ENCODE assay signal across 9 cellular contexts in genomic region chr17:1762233-1762905, GRCh38. TPM values are rescaled to one million over a fixed set of nuclear protein-coding genes. Genes with fewer than 3 reads are reported as not detected.
DNase-seq lines count a peak whose midpoint lies in the region; ATAC-seq and TF ChIP-seq lines count a peak whose summit lies in the region.
"Had no signal": no experiment of that assay in that cellular context is flagged by ENCODE, and none has a peak within 500 bp of the region (broad histone marks: within the 10 kb centered on the region; RNA-seq: fewer than 3 reads in every experiment).

No MANE protein-coding gene starts in this region.

- intact Hi-C loops in Panc1 (cut with micrococcal nuclease; ENCODE audit: unreplicated experiment) (no loop called here), esophagus muscularis mucosa (cut with DNase I) (no loop called here)

- POLR2A ChIA-PET in Panc1 (lab: Charles Lee): no interaction called here

- H3K27ac ChIP-seq in Panc1 (ENCODE audit: low read length) (no peak overlapping the region; the same call in 1 of the 2 replicates), esophagus muscularis mucosa (replicated peaks in 1 of 4) (peak overlapping the region; percentile 77 to 81 (median 80)), neuronal stem cell (replicated peaks; ENCODE audit: low read length) (peak overlapping the region; percentile 53)

- peak; percentile 38 for DNase-seq in BE2C
- no peak for DNase-seq in Panc1 (ENCODE audit: low read depth, low spot score)
- no peak for DNase-seq in esophagus muscularis mucosa (ENCODE audit: extremely low spot score)
- DNase-seq in neuronal stem cell (ENCODE audit: low spot score): no peak
- DNase-seq in G401 (ENCODE audit: low spot score): no peak
- no peak for DNase-seq in stimulated activated CD4-positive, alpha-beta T cell treated with anti-CD3 and anti-CD28 coated beads, Interleukin-12 subunit alpha, Interleukin-12 subunit beta, amount 100 ng/mL, for 4 hours
- no peak for DNase-seq in inferior parietal cortex (ENCODE audit: extremely low spot score)
- DNase-seq: NCI-H2171 had no signal

- H4K8ac ChIP-seq in neuronal stem cell (ENCODE audit: low read depth, low read length): peak overlapping the region; percentile 43

- H3K79me1 ChIP-seq in neuronal stem cell (ENCODE audit: low read depth, low read length): peaks cover 2% of the 10 kb centered on the region

- no peaks in the 10 kb centered on the region for H3K9me3 ChIP-seq in BE2C
- H3K9me3 ChIP-seq in Panc1 (ENCODE audit: control insufficient read depth, insufficient read depth, low read depth, low read length): no peaks in the 10 kb centered on the region
- H3K9me3 ChIP-seq in esophagus muscularis mucosa: no peaks in the 10 kb centered on the region
- no peaks in the 10 kb centered on the region for H3K9me3 ChIP-seq in neuronal stem cell (replicated peaks in 1 of 2; ENCODE audit: control insufficient read depth in 2 of 2, insufficient read depth in 1 of 2, low read depth in 1 of 2, low read length in 2 of 2)

- peak overlapping the region; percentile 74 for H3K9ac ChIP-seq in neuronal stem cell (ENCODE audit: low read depth, low read length, poor library complexity)

- peak overlapping the region; percentile 96 for H2BK15ac ChIP-seq in neuronal stem cell (ENCODE audit: low read length)

- peak overlapping the region; percentile 38 for H3K14ac ChIP-seq in neuronal stem cell (ENCODE audit: low read length)

- peak; percentile 45 for TF ChIP-seq POLR2A in esophagus muscularis mucosa (IDR thresholded peaks at IDR 0.05; ENCODE audit: low read depth)

- no TSS peak for BruUV-seq in Panc1 (replicated peaks; lab: Mats Ljungman, UMichigan)

- H3K4ac ChIP-seq in neuronal stem cell (ENCODE audit: low read length): no peak overlapping the region

- H3K4me3 ChIP-seq in BE2C (ENCODE audit: low read depth, low read length) (peak overlapping the region; percentile 20; the same call in 1 of the 2 replicates), Panc1 (ENCODE audit: low read depth in 2 of 2, low read length in 2 of 2) (peak overlapping the region in 1 of 2 experiments; percentile 23; a peak in 1 of 4 replicates), esophagus muscularis mucosa (peak overlapping the region; percentile 48 to 57 (median 50)), neuronal stem cell (ENCODE audit: low read length in 2 of 2) (peak overlapping the region; percentile 38 to 73)

- H2BK12ac ChIP-seq in neuronal stem cell (ENCODE audit: low read length): peak overlapping the region; percentile 94

- peak overlapping the region; percentile 88 for H3K18ac ChIP-seq in neuronal stem cell (ENCODE audit: low read length)

- peak overlapping the region; percentile 95 for H2BK120ac ChIP-seq in neuronal stem cell (ENCODE audit: low read depth, low read length)

- in situ Hi-C loops in Panc1 (cut with HindIII; ENCODE audit: low pct_unique_long_range_greater_than_20kb, low sequenced_read_pairs): no loop called here
- in situ Hi-C loops in G401 (cut with HindIII; ENCODE audit: low sequenced_read_pairs): loop anchor here (5.0 kb wide), 1 partner anchor 45 kb away; no protein-coding TSS in a partner anchor

- peak overlapping the region; percentile 6 for H3K23ac ChIP-seq in neuronal stem cell (ENCODE audit: low read depth, low read length, poor library complexity)

- no peak for TF ChIP-seq CTCF in BE2C (IDR thresholded peaks at IDR 0.05; ENCODE audit: low read depth, low read length)
- TF ChIP-seq CTCF in Panc1 (IDR thresholded peaks at IDR 0.05): no peak
- TF ChIP-seq CTCF in esophagus muscularis mucosa (IDR thresholded peaks at IDR 0.05): no peak

- peak overlapping the region; percentile 74 for H3K4me2 ChIP-seq in neuronal stem cell (ENCODE audit: insufficient read depth, low read length, poor library complexity, severe bottlenecking)

- CTCF ChIA-PET in Panc1 (lab: Charles Lee): no interaction called here

- peak overlapping the region; percentile 85 for H2AFZ ChIP-seq in neuronal stem cell (ENCODE audit: low read length)

- H2BK5ac ChIP-seq in neuronal stem cell (ENCODE audit: low read length): peak overlapping the region; percentile 44

- TF ChIP-seq EP300 in esophagus muscularis mucosa (IDR thresholded peaks at IDR 0.05): no peak

- WGBS in esophagus muscularis mucosa: 74% methylated on average over 11 of the region's 21 CpGs
- WGBS in neuronal stem cell (ENCODE audit: extremely low coverage in 2 of 2, insufficient read length in 2 of 2, insufficient replicate concordance in 1 of 2), 2 donors: no CpG with 5 or more reads among the region's 21 CpGs

- peaks cover 16% of the 10 kb centered on the region for H3K4me1 ChIP-seq in BE2C
- peaks cover 9% of the 10 kb centered on the region for H3K4me1 ChIP-seq in Panc1 (ENCODE audit: control insufficient read depth, insufficient read depth, low read length)
- H3K4me1 ChIP-seq in esophagus muscularis mucosa: peaks cover 16 to 41% (median 38%) of the 10 kb centered on the region in 4 donors
- H3K4me1 ChIP-seq in neuronal stem cell (ENCODE audit: control insufficient read depth in 2 of 2, insufficient read depth in 1 of 2, low read depth in 1 of 2, low read length in 2 of 2): peaks cover 18 to 21% of the 10 kb centered on the region in 2 donors

- H4K91ac ChIP-seq in neuronal stem cell (ENCODE audit: low read depth, low read length, poor library complexity): no peak overlapping the region

- H3K36me3 ChIP-seq in BE2C: no peaks in the 10 kb centered on the region
- H3K36me3 ChIP-seq in Panc1 (ENCODE audit: control insufficient read depth, insufficient read depth, low read length): no peaks in the 10 kb centered on the region
- no peaks in the 10 kb centered on the region for H3K36me3 ChIP-seq in esophagus muscularis mucosa
- H3K36me3 ChIP-seq in neuronal stem cell (replicated peaks in 1 of 2; ENCODE audit: control insufficient read depth in 2 of 2, insufficient read depth in 2 of 2, low read length in 2 of 2): no peaks in the 10 kb centered on the region

- ATAC-seq in Panc1: peak; percentile 37; the same call in 1 of the 2 replicates
- no peak for ATAC-seq in GM21825 (IDR thresholded peaks at IDR 0.05; ENCODE audit: unreplicated experiment)

- peak overlapping the region; percentile 96 for H2AK5ac ChIP-seq in neuronal stem cell (ENCODE audit: low read depth, low read length)

- H3K27me3 ChIP-seq in BE2C (no peaks in the 10 kb centered on the region), Panc1 (ENCODE audit: control insufficient read depth, insufficient read depth, low read length) (no peaks in the 10 kb centered on the region), esophagus muscularis mucosa (peaks cover 0 to 22% (median 0%) of the 10 kb centered on the region in 4 donors), neuronal stem cell (ENCODE audit: control insufficient read depth in 3 of 3, insufficient read depth in 3 of 3, low read depth in 1 of 3, low read length in 3 of 3) (no peaks in the 10 kb centered on the region)

RNA-seq across cellular contexts. Expression of gene SERPINF1, which starts 0.5 kb away (rescaled TPM):
- polyA plus RNA-seq in BE2C (2012; ENCODE audit: insufficient read depth, insufficient read length, low read depth): 15.1 TPM
- 4.6 TPM for total RNA-seq in Panc1 (2021; ENCODE audit: unreplicated experiment)
- 10.1 TPM for polyA plus RNA-seq in Panc1 (2012; ENCODE audit: insufficient read length)
- 100 to 1,000 TPM; 177 to 464 (median 330) TPM for total RNA-seq in esophagus muscularis mucosa
- 65.7 TPM for polyA plus RNA-seq in neuronal stem cell (2013, experiment 1 of 2)
- polyA plus RNA-seq in neuronal stem cell (2013, experiment 2 of 2): 62.7 TPM
- 465 and 509 TPM in 2 replicates for total RNA-seq in G401 (2014; rRNA removed; shearing (Covaris generic))

RNA-seq across cellular contexts. Expression of gene SERPINF2, which starts 19.7 kb away (rescaled TPM):
- polyA plus RNA-seq in BE2C (2012; ENCODE audit: insufficient read depth, insufficient read length, low read depth): 0.19 TPM
- total RNA-seq in Panc1 (2021; ENCODE audit: unreplicated experiment) (0.77 TPM), esophagus muscularis mucosa (1 to 10 TPM; 2.4 to 7.5 (median 3.4) TPM)
- polyA plus RNA-seq in Panc1 (2012; ENCODE audit: insufficient read length): 1.3 TPM
- 0.11 TPM for polyA plus RNA-seq in neuronal stem cell (2013, experiment 1 of 2)
- polyA plus RNA-seq in neuronal stem cell (2013, experiment 2 of 2): 0.12 TPM
- total RNA-seq in G401 (2014; rRNA removed; shearing (Covaris generic)): 2.4 and 3.0 TPM in 2 replicates

RNA-seq across cellular contexts. Expression of gene WDR81, which starts 37.9 kb away (rescaled TPM):
- 11.3 TPM for polyA plus RNA-seq in BE2C (2012; ENCODE audit: insufficient read depth, insufficient read length, low read depth)
- total RNA-seq in Panc1 (2021; ENCODE audit: unreplicated experiment): 29.5 TPM
- 36.4 TPM for polyA plus RNA-seq in Panc1 (2012; ENCODE audit: insufficient read length)
- 10 to 100 TPM; 25.7 to 40.8 (median 32.1) TPM for total RNA-seq in esophagus muscularis mucosa
- 2.8 TPM for polyA plus RNA-seq in neuronal stem cell (2013, experiment 1 of 2)
- 3.3 TPM for polyA plus RNA-seq in neuronal stem cell (2013, experiment 2 of 2)
- 25.0 and 29.9 TPM in 2 replicates for total RNA-seq in G401 (2014; rRNA removed; shearing (Covaris generic))

RNA-seq across cellular contexts. Expression of gene TLCD2, which starts 52.2 kb away (rescaled TPM):
- 0.15 TPM for polyA plus RNA-seq in BE2C (2012; ENCODE audit: insufficient read depth, insufficient read length, low read depth)
- total RNA-seq in Panc1 (2021; ENCODE audit: unreplicated experiment): 7.0 TPM
- 3.0 TPM for polyA plus RNA-seq in Panc1 (2012; ENCODE audit: insufficient read length)
- total RNA-seq in esophagus muscularis mucosa: 1 to 10 TPM; 4.6 to 7.7 (median 5.5) TPM
- 0.75 TPM for polyA plus RNA-seq in neuronal stem cell (2013, experiment 1 of 2)
- polyA plus RNA-seq in neuronal stem cell (2013, experiment 2 of 2): 0.72 TPM
- total RNA-seq in G401 (2014; rRNA removed; shearing (Covaris generic)): 1.2 TPM in 2 replicates

Comparison
In these comparisons a context has a peak if more than half of its experiments do, and no peak if none do; other contexts are left out.
1. RNA of gene SERPINF1, which starts 0.5 kb away (total RNA-seq): 465 to 509 TPM in G401 and 177 to 464 TPM in esophagus muscularis mucosa; 4.6 TPM in Panc1 (single experiment); every median in the first group is over 10 times any median in the second.